29 cellular contexts compared by ENCODE assay signal in genomic region chr1:91038582-91038981, GRCh38.
"Had no signal": no experiment of that assay in that cellular context is flagged by ENCODE, and none has a peak within 500 bp of the region (broad histone marks: within the 10 kb centered on the region; RNA-seq: fewer than 3 reads in every experiment).

No MANE protein-coding gene starts in this region.

- H3K9me3 ChIP-seq: ascending aorta, colonic mucosa had no signal

- DNase-seq: activated CD4-positive, alpha-beta memory T cell treated with anti-CD3 and anti-CD28 coated beads, Interleukin-2, amount 10 ng/mL, durations not matched to agents 7 days and 5 days; activated CD4-positive, alpha-beta T cell treated with anti-CD3 and anti-CD28 coated beads for 1 hour; activated CD4-positive, alpha-beta T cell treated with anti-CD3 and anti-CD28 coated beads for 4 hours; activated CD4-positive, alpha-beta T cell treated with anti-CD3 and anti-CD28 coated beads, Interleukin-2, amount 10 ng/mL, durations not matched to agents 7 days and 5 days; activated CD4-positive, alpha-beta T cell treated with anti-CD3 and anti-CD28 coated beads, Interleukin-2, amount 50 U/mL, for 4 hours; activated CD8-positive, alpha-beta memory T cell treated with anti-CD3 and anti-CD28 coated beads, Interleukin-2, amount 50 U/mL, for 48 hours; activated gamma-delta T cell; activated naive CD4-positive, alpha-beta T cell; activated naive CD4-positive, alpha-beta T cell treated with anti-CD3 and anti-CD28 coated beads, Interleukin-2, amount 10 ng/mL, durations not matched to agents 7 days and 5 days; activated naive CD8-positive, alpha-beta T cell treated with anti-CD3 and anti-CD28 coated beads, Interleukin-2, amount 10 ng/mL, durations not matched to agents 7 days and 5 days; activated T-cell treated with anti-CD3 and anti-CD28 coated beads for 4 hours; activated T-cell treated with anti-CD3 and anti-CD28 coated beads, Interleukin-2, amount 50 U/mL, for 24 hours; activated T-cell treated with anti-CD3 and anti-CD28 coated beads, Interleukin-2, amount 50 U/mL, for 72 hours; central memory CD4-positive, alpha-beta T cell; cerebellar nuclear complex; colonic mucosa; effector CD8-positive, alpha-beta T cell; esophagus squamous epithelium; foreskin melanocyte; T-helper 1 cell; T-helper 17 cell had no signal

- H3K27me3 ChIP-seq: ascending aorta, breast epithelium, cardiac muscle cell, colonic mucosa, esophagus squamous epithelium, gastroesophageal sphincter had no signal

- H3K36me3 ChIP-seq: ascending aorta, breast epithelium, cardiac muscle cell, colonic mucosa, esophagus squamous epithelium, gastroesophageal sphincter had no signal

- H3K27ac ChIP-seq: ascending aorta, breast epithelium, cardiac muscle cell, colonic mucosa, epithelial cell of prostate, esophagus squamous epithelium, gastroesophageal sphincter, VCaP had no signal

- H3K4me1 ChIP-seq: ascending aorta, breast epithelium, colonic mucosa, esophagus squamous epithelium had no signal

- ATAC-seq: activated naive CD4-positive, alpha-beta T cell treated with anti-CD3 and anti-CD28 coated beads, Interleukin-2, amount 50 U/mL, for 72 hours; activated T-cell treated with anti-CD3 and anti-CD28 coated beads, Interleukin-2, amount 50 U/mL, for 72 hours; gastroesophageal sphincter; T-helper 17 cell; WTC11 had no signal

- H3K4me3 ChIP-seq: ascending aorta, breast epithelium, cardiac muscle cell, colonic mucosa, esophagus squamous epithelium, gastroesophageal sphincter had no signal
